In genomic region chr2:46540496-46541342, GRCh38 we compare ENCODE assay signal across 8 cellular contexts. TPM values are rescaled to one million over a fixed set of nuclear protein-coding genes. Genes with fewer than 3 reads are reported as not detected.
DNase-seq lines count a peak whose midpoint lies in the region; ATAC-seq and TF ChIP-seq lines count a peak whose summit lies in the region.

No MANE protein-coding gene starts in this region.

- peak overlapping the region; percentile 92 for H3K27ac Mint-ChIP-seq in activated CD8-positive, alpha-beta T cell treated with anti-CD3 and anti-CD28 coated beads, Interleukin-2, amount 10 ng/mL, durations not matched to agents 7 days and 5 days

- peak overlapping the region in 1 of 3 donors; percentile 28 for H3K9ac ChIP-seq in skeletal muscle tissue (ENCODE audit: low read depth in 1 of 3, low read length in 3 of 3)

- TF ChIP-seq CTCF in cardiac muscle cell (IDR thresholded peaks at IDR 0.05; ENCODE audit: low read depth, low read length), result no peak
- TF ChIP-seq CTCF in GM10248 (IDR thresholded peaks at IDR 0.05; ENCODE audit: control extremely low read depth, extremely low read depth, low read depth, missing control alignments), result no peak

- H3K4me3 Mint-ChIP-seq in activated CD8-positive, alpha-beta T cell treated with anti-CD3 and anti-CD28 coated beads, Interleukin-2, amount 10 ng/mL, durations not matched to agents 7 days and 5 days, result peak overlapping the region; percentile 86

- ATAC-seq in activated CD8-positive, alpha-beta T cell treated with anti-CD3 and anti-CD28 coated beads, Interleukin-2, amount 10 ng/mL, durations not matched to agents 7 days and 5 days, result no peak

- H3K27ac ChIP-seq in cardiac muscle cell, result peak overlapping the region; percentile 24
- peak overlapping the region; percentile 85 for H3K27ac ChIP-seq in skeletal muscle tissue (ENCODE audit: low read depth, low read length)

- H3K4me3 ChIP-seq in cardiac muscle cell (no peak overlapping the region), skeletal muscle tissue (ENCODE audit: low read length in 3 of 3) (peak overlapping the region in 1 of 3 donors; percentile 29), H7 (ENCODE audit: insufficient read depth, low read depth, low read length) (no peak overlapping the region; the same call in 1 of the 2 replicates)

- peak; percentile 43 for DNase-seq in HK-2 (ENCODE audit: unreplicated experiment)
- DNase-seq in activated CD8-positive, alpha-beta T cell treated with anti-CD3 and anti-CD28 coated beads, Interleukin-2, amount 10 ng/mL, durations not matched to agents 7 days and 5 days, result peak; percentile 19
- peak in 1 of 2 donors; percentile 65 for DNase-seq in cardiac muscle cell (ENCODE audit: low read depth in 1 of 2, low spot score in 1 of 2)
- DNase-seq in H7, result no peak
- no peak for DNase-seq in activated CD4-positive, CD25-positive, alpha-beta regulatory T cell treated with anti-CD3 and anti-CD28 coated beads, Interleukin-2, amount 50 U/mL, for 72 hours
- DNase-seq in GM10248 (ENCODE audit: extremely low spot score), result no peak
- DNase-seq in KG1 (lab: John Stamatoyannopoulos, UW), result no peak

- H3K36me3 Mint-ChIP-seq in activated CD8-positive, alpha-beta T cell treated with anti-CD3 and anti-CD28 coated beads, Interleukin-2, amount 10 ng/mL, durations not matched to agents 7 days and 5 days (ENCODE audit: low read depth), result no peaks in the 10 kb centered on the region

- H3K4me1 ChIP-seq in cardiac muscle cell (ENCODE audit: low read depth), result peaks cover 26% of the 10 kb centered on the region
- peaks cover 31 to 42% (median 32%) of the 10 kb centered on the region in 3 donors for H3K4me1 ChIP-seq in skeletal muscle tissue (ENCODE audit: control insufficient read depth in 3 of 3, insufficient read depth in 3 of 3, low read length in 3 of 3)

- H3K27me3 ChIP-seq in cardiac muscle cell (no peaks in the 10 kb centered on the region), skeletal muscle tissue (ENCODE audit: control insufficient read depth in 3 of 3, insufficient read depth in 3 of 3, low read length in 3 of 3) (no peaks in the 10 kb centered on the region), H7 (ENCODE audit: control insufficient read depth, insufficient read depth, low read length) (no peaks in the 10 kb centered on the region)

- H3K27me3 Mint-ChIP-seq in activated CD8-positive, alpha-beta T cell treated with anti-CD3 and anti-CD28 coated beads, Interleukin-2, amount 10 ng/mL, durations not matched to agents 7 days and 5 days (ENCODE audit: low read depth), result no peaks in the 10 kb centered on the region

- H3K9me3 ChIP-seq in cardiac muscle cell (ENCODE audit: low read depth) (no peaks in the 10 kb centered on the region), skeletal muscle tissue (ENCODE audit: control insufficient read depth in 3 of 3, low read length in 3 of 3) (no peaks in the 10 kb centered on the region)

- H3K9me3 Mint-ChIP-seq in activated CD8-positive, alpha-beta T cell treated with anti-CD3 and anti-CD28 coated beads, Interleukin-2, amount 10 ng/mL, durations not matched to agents 7 days and 5 days (ENCODE audit: insufficient read depth), result no peaks in the 10 kb centered on the region

- POLR2A ChIA-PET in activated CD8-positive, alpha-beta T cell treated with anti-CD3 and anti-CD28 coated beads, Interleukin-2, amount 10 ng/mL, durations not matched to agents 7 days and 5 days (lab: Charles Lee), result no interaction called here
- POLR2A ChIA-PET in GM10248 (lab: Yijun Ruan, JAX), result no interaction called here

- CTCF ChIA-PET in activated CD8-positive, alpha-beta T cell treated with anti-CD3 and anti-CD28 coated beads, Interleukin-2, amount 10 ng/mL, durations not matched to agents 7 days and 5 days (lab: Charles Lee), result interaction anchor here (0.7 to 2.1 kb wide), 5 partner anchors 14 to 209 kb away, joined by 3 to 8 read pairs (median 4); no protein-coding TSS in a partner anchor
- CTCF ChIA-PET in GM10248 (lab: Yijun Ruan, JAX), result interaction anchor here (0.6 to 1.2 kb wide), 10 partner anchors 9 to 72 kb away, joined by 3 to 6 read pairs (median 4); no protein-coding TSS in a partner anchor

- peaks cover 2% of the 10 kb centered on the region for H3K36me3 ChIP-seq in cardiac muscle cell
- H3K36me3 ChIP-seq in skeletal muscle tissue (ENCODE audit: control insufficient read depth in 3 of 3, insufficient read depth in 3 of 3, low read length in 3 of 3), result peaks cover 0 to 6% (median 0%) of the 10 kb centered on the region in 3 donors
- no peaks in the 10 kb centered on the region for H3K36me3 ChIP-seq in H7 (replicated peaks; ENCODE audit: control insufficient read depth, insufficient read depth, low read length)

- peaks cover 71% of the 10 kb centered on the region for H3K4me1 Mint-ChIP-seq in activated CD8-positive, alpha-beta T cell treated with anti-CD3 and anti-CD28 coated beads, Interleukin-2, amount 10 ng/mL, durations not matched to agents 7 days and 5 days (ENCODE audit: low read depth)

RNA-seq across cellular contexts. Expression of gene RHOQ, which starts 1.6 kb away (rescaled TPM):
- total RNA-seq in activated CD8-positive, alpha-beta T cell treated with anti-CD3 and anti-CD28 coated beads, Interleukin-2, amount 10 ng/mL, durations not matched to agents 7 days and 5 days, result 10 to 100 TPM; 12.5 to 13.4 TPM
- total RNA-seq in cardiac muscle cell, result 89.7 and 164 TPM in 2 replicates
- 105 and 167 TPM in 2 replicates for polyA plus RNA-seq in cardiac muscle cell
- 42.3 TPM for total RNA-seq in skeletal muscle tissue
- 25.7 and 40.4 TPM in 2 replicates for total RNA-seq in H7 (2014; rRNA removed; shearing (Covaris generic))

RNA-seq across cellular contexts. Expression of gene ATP6V1E2, which starts 1.7 kb away (rescaled TPM):
- total RNA-seq in activated CD8-positive, alpha-beta T cell treated with anti-CD3 and anti-CD28 coated beads, Interleukin-2, amount 10 ng/mL, durations not matched to agents 7 days and 5 days, result 1 to 10 TPM; 4.8 to 6.3 TPM
- 6.4 and 9.9 TPM in 2 replicates for total RNA-seq in cardiac muscle cell
- polyA plus RNA-seq in cardiac muscle cell, result 4.6 and 11.9 TPM in 2 replicates
- total RNA-seq in skeletal muscle tissue, result 2.6 TPM
- 8.4 and 9.4 TPM in 2 replicates for total RNA-seq in H7 (2014; rRNA removed; shearing (Covaris generic))

Comparison
In these comparisons a context has a peak if more than half of its experiments do, and no peak if none do; other contexts are left out.
1. DNase-seq: peak in HK-2 (single experiment) and activated CD8-positive, alpha-beta T cell treated with anti-CD3 and anti-CD28 coated beads, Interleukin-2, amount 10 ng/mL, durations not matched to agents 7 days and 5 days (single experiment); none in H7 (single experiment), activated CD4-positive, CD25-positive, alpha-beta regulatory T cell treated with anti-CD3 and anti-CD28 coated beads, Interleukin-2, amount 50 U/mL, for 72 hours (single experiment), GM10248 (single experiment) and KG1 (single experiment).